ENCODE assay signal across 34 cellular contexts in the genomic region with DNA sequence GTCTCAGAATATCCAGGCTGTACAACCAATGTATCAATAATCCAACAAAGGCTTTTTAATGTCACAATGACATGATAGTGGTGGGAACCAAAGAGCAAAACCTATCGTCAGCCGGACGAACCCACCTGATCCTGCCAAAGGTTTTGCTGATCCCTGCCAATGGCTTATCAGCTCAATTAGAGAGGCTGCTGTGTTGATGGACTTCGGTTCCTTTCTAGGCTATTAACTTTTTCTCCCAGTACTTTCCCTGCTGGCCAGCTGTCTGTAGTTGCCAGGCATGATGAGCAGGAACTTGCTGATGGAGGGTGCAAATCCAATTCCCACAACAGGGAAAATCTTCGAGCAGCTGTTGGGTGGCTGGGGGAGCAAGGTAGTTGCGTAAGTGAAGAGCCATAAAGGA. TPM values are rescaled to one million over a fixed set of nuclear protein-coding genes. Genes with fewer than 3 reads are reported as not detected.
"Had no signal": no experiment of that assay in that cellular context is flagged by ENCODE, and none has a peak within 500 bp of the region (broad histone marks: within the 10 kb centered on the region; RNA-seq: fewer than 3 reads in every experiment).

No MANE protein-coding gene starts in this region.

- H3K4me3 Mint-ChIP-seq: activated T-cell treated with anti-CD3 and anti-CD28 coated beads, Interleukin-2, amount 50 U/mL, for 24 hours; activated T-helper 17 cell treated with anti-CD3 and anti-CD28 coated beads, Interleukin-2, amount 50 U/mL, for 72 hours; central memory CD8-positive, alpha-beta T cell; dendritic cell treated with granulocyte-macrophage colony-stimulating factor and Interleukin-4, amounts not matched to agents 40 ng/mL and 50 ng/mL, for 4 days; immature natural killer cell; naive B cell; nephron progenitor cell; T-helper 1 cell treated with Interleukin-12 subunit alpha and Interleukin-12 subunit beta and Interleukin-4 antibody, amounts not matched to agents 30 μg/mL and 1 μg/mL, for 36 hours had no signal

- H3K9me3 ChIP-seq: gastroesophageal sphincter, neutrophil, transverse colon had no signal

- H3K4me1 ChIP-seq: gastroesophageal sphincter, transverse colon had no signal

- H3K36me3 ChIP-seq: gastroesophageal sphincter, neutrophil, transverse colon had no signal

- H3K27ac Mint-ChIP-seq: activated T-cell treated with anti-CD3 and anti-CD28 coated beads, Interleukin-2, amount 50 U/mL, for 24 hours; activated T-helper 17 cell treated with anti-CD3 and anti-CD28 coated beads, Interleukin-2, amount 50 U/mL, for 72 hours; dendritic cell treated with granulocyte-macrophage colony-stimulating factor and Interleukin-4, amounts not matched to agents 40 ng/mL and 50 ng/mL, for 4 days; immature natural killer cell; nephron progenitor cell; T-helper 1 cell treated with Interleukin-12 subunit alpha and Interleukin-12 subunit beta and Interleukin-4 antibody, amounts not matched to agents 30 μg/mL and 1 μg/mL, for 36 hours had no signal

- ATAC-seq: activated CD4-positive, CD25-positive, alpha-beta regulatory T cell treated with anti-CD3 and anti-CD28 coated beads, Interleukin-2, amount 50 U/mL, for 24 hours; activated T-helper 17 cell treated with anti-CD3 and anti-CD28 coated beads, Interleukin-2, amount 50 U/mL, for 72 hours; gastroesophageal sphincter had no signal

- H3K9me3 Mint-ChIP-seq: activated T-cell treated with anti-CD3 and anti-CD28 coated beads, Interleukin-2, amount 50 U/mL, for 24 hours; activated T-helper 17 cell treated with anti-CD3 and anti-CD28 coated beads, Interleukin-2, amount 50 U/mL, for 72 hours; central memory CD8-positive, alpha-beta T cell; dendritic cell treated with granulocyte-macrophage colony-stimulating factor and Interleukin-4, amounts not matched to agents 40 ng/mL and 50 ng/mL, for 4 days; immature natural killer cell; naive B cell; T-helper 1 cell treated with Interleukin-12 subunit alpha and Interleukin-12 subunit beta and Interleukin-4 antibody, amounts not matched to agents 30 μg/mL and 1 μg/mL, for 36 hours had no signal

- H3K27ac ChIP-seq: epithelial cell of prostate, gastroesophageal sphincter, neutrophil, transverse colon, VCaP had no signal

- H3K27me3 ChIP-seq: gastroesophageal sphincter, transverse colon had no signal

- DNase-seq: activated CD4-positive, alpha-beta T cell treated with anti-CD3 and anti-CD28 coated beads for 48 hours; activated CD4-positive, alpha-beta T cell treated with anti-CD3 and anti-CD28 coated beads, Interleukin-2, amount 50 U/mL, for 48 hours; activated CD8-positive, alpha-beta memory T cell treated with anti-CD3 and anti-CD28 coated beads, Interleukin-2, amount 50 U/mL, for 4 hours; activated gamma-delta T cell treated with Interleukin-2 at 50 U/mL for 16 hours; activated naive CD4-positive, alpha-beta T cell treated with anti-CD3 and anti-CD28 coated beads, Interleukin-2, amount 50 U/mL, for 16 hours; activated T-cell treated with anti-CD3 and anti-CD28 coated beads, Interleukin-2, amount 50 U/mL, for 24 hours; amygdala; hypothalamus; immature natural killer cell; kidney; mammary epithelial cell; naive B cell; nephron progenitor cell; stimulated activated CD4-positive, alpha-beta T cell treated with anti-CD3 and anti-CD28 coated beads, Interleukin-2, amount 100 ng/mL, for 48 hours; stimulated activated naive CD4-positive, alpha-beta T cell treated with Interleukin-2 at 50 U/mL for 16 hours; SW 1271; T-helper 9 cell; transverse colon had no signal

- H3K36me3 Mint-ChIP-seq: naive B cell had no signal

- H3K4me1 Mint-ChIP-seq: activated T-helper 17 cell treated with anti-CD3 and anti-CD28 coated beads, Interleukin-2, amount 50 U/mL, for 72 hours; central memory CD8-positive, alpha-beta T cell; immature natural killer cell; naive B cell had no signal

- H3K4me3 ChIP-seq: gastroesophageal sphincter, transverse colon had no signal

RNA-seq across cellular contexts. Expression of gene LMOD2, which starts 2.4 kb away (rescaled TPM):
- total RNA-seq: activated CD8-positive, alpha-beta memory T cell treated with anti-CD3 and anti-CD28 coated beads for 36 hours; activated T-helper 17 cell treated with anti-CD3 and anti-CD28 coated beads, Interleukin-2, amount 50 U/mL, for 72 hours; gastroesophageal sphincter; kidney; mammary epithelial cell; mucosa of gallbladder; osteocyte; posterior vena cava; renal cortical epithelial cell; temporal lobe had no signal
- polyA plus RNA-seq: immature natural killer cell, mammary epithelial cell, urinary bladder had no signal

RNA-seq across cellular contexts. Expression of gene ASB15, which starts 56.4 kb away (rescaled TPM):
- total RNA-seq: activated CD8-positive, alpha-beta memory T cell treated with anti-CD3 and anti-CD28 coated beads for 36 hours; activated T-helper 17 cell treated with anti-CD3 and anti-CD28 coated beads, Interleukin-2, amount 50 U/mL, for 72 hours; gastroesophageal sphincter; kidney; mammary epithelial cell; mucosa of gallbladder; osteocyte; posterior vena cava; renal cortical epithelial cell; temporal lobe; transverse colon had no signal
- polyA plus RNA-seq: immature natural killer cell, mammary epithelial cell, urinary bladder had no signal
